28 cellular contexts compared by ENCODE assay signal in genomic region chr1:15063346-15063745, GRCh38.
"Had no signal": no experiment of that assay in that cellular context is flagged by ENCODE, and none has a peak within 500 bp of the region (broad histone marks: within the 10 kb centered on the region; RNA-seq: fewer than 3 reads in every experiment).

No MANE protein-coding gene starts in this region.

- FAIRE-seq: urothelium cell line had no signal

- H3K4me3 Mint-ChIP-seq: stimulated activated effector memory CD8-positive, alpha-beta T cell treated with anti-CD3 and anti-CD28 coated beads, Interleukin-12 subunit alpha, Interleukin-12 subunit beta, amount 100 ng/mL, for 72 hours; stimulated activated memory B cell treated with anti-CD40 and anti-IgM and Interleukin-4, amounts not matched to agents 10 μg/mL and 1 μg/mL and 100 μg/mL, for 72 hours; stimulated activated naive B cell treated with anti-CD40 and anti-IgM and Interleukin-4, amounts not matched to agents 10 μg/mL and 1 μg/mL and 100 μg/mL, for 72 hours; stimulated activated naive CD8-positive, alpha-beta T cell treated with anti-CD3 and anti-CD28 coated beads, Interleukin-15, amount 100 ng/mL, for 72 hours; stimulated activated naive CD8-positive, alpha-beta T cell treated with anti-CD3 and anti-CD28 coated beads, Interleukin-15, Interleukin-2, amounts not matched to agents 100 ng/mL and 50 ng/mL, for 24 hours; type B pancreatic cell had no signal

- H3K4me1 Mint-ChIP-seq: stimulated activated memory B cell treated with anti-CD40 and anti-IgM and Interleukin-4, amounts not matched to agents 10 μg/mL and 1 μg/mL and 100 μg/mL, for 72 hours; stimulated activated naive B cell treated with anti-CD40 and anti-IgM and Interleukin-4, amounts not matched to agents 10 μg/mL and 1 μg/mL and 100 μg/mL, for 72 hours had no signal

- H3K27ac Mint-ChIP-seq: stimulated activated effector memory CD8-positive, alpha-beta T cell treated with anti-CD3 and anti-CD28 coated beads, Interleukin-12 subunit alpha, Interleukin-12 subunit beta, amount 100 ng/mL, for 72 hours; stimulated activated memory B cell treated with anti-CD40 and anti-IgM and Interleukin-4, amounts not matched to agents 10 μg/mL and 1 μg/mL and 100 μg/mL, for 72 hours; stimulated activated naive B cell treated with anti-CD40 and anti-IgM and Interleukin-4, amounts not matched to agents 10 μg/mL and 1 μg/mL and 100 μg/mL, for 72 hours; stimulated activated naive CD8-positive, alpha-beta T cell treated with anti-CD3 and anti-CD28 coated beads, Interleukin-15, amount 100 ng/mL, for 72 hours; stimulated activated naive CD8-positive, alpha-beta T cell treated with anti-CD3 and anti-CD28 coated beads, Interleukin-15, Interleukin-2, amounts not matched to agents 100 ng/mL and 50 ng/mL, for 24 hours; type B pancreatic cell had no signal

- H3K36me3 ChIP-seq: transverse colon, uterus had no signal

- H3K27me3 Mint-ChIP-seq: stimulated activated naive B cell treated with anti-CD40 and anti-IgM and Interleukin-4, amounts not matched to agents 10 μg/mL and 1 μg/mL and 100 μg/mL, for 72 hours; stimulated activated naive CD8-positive, alpha-beta T cell treated with anti-CD3 and anti-CD28 coated beads, Interleukin-15, amount 100 ng/mL, for 72 hours; type B pancreatic cell had no signal

- DNase-seq: stimulated activated CD4-positive, alpha-beta T cell treated with anti-CD3 and anti-CD28 coated beads, Interleukin-2, amount 100 ng/mL, for 24 hours; stimulated activated CD4-positive, alpha-beta T cell treated with anti-CD3 and anti-CD28 coated beads, Interleukin-2, amount 100 ng/mL, for 48 hours; stimulated activated CD4-positive, alpha-beta T cell treated with anti-CD3 and anti-CD28 coated beads, Interleukin-4, amount 100 ng/mL, for 1 hour; stimulated activated CD4-positive, alpha-beta T cell treated with anti-CD3 and anti-CD28 coated beads, Interleukin-4, amount 100 ng/mL, for 24 hours; stimulated activated CD4-positive, alpha-beta T cell treated with anti-CD3 and anti-CD28 coated beads, Interleukin-4, amount 100 ng/mL, for 4 hours; stimulated activated CD8-positive, alpha-beta memory T cell treated with anti-CD3 and anti-CD28 coated beads, Interleukin-4, amount 100 ng/mL, for 48 hours; stimulated activated naive B cell treated with anti-CD40 and anti-IgM and Interleukin-4, amounts not matched to agents 10 μg/mL and 1 μg/mL and 100 μg/mL, for 72 hours; stimulated activated naive CD4-positive, alpha-beta T cell; stimulated activated naive CD4-positive, alpha-beta T cell treated with Interleukin-2 at 50 U/mL for 16 hours; stimulated activated naive CD8-positive, alpha-beta T cell treated with anti-CD3 and anti-CD28 coated beads, Interleukin-15, amount 100 ng/mL, for 72 hours; stimulated activated naive CD8-positive, alpha-beta T cell treated with anti-CD3 and anti-CD28 coated beads, Interleukin-15, Interleukin-2, amounts not matched to agents 100 U/mL and 50 U/mL, for 24 hours; stomach; testis; thyroid gland; tibial artery; transverse colon; trophoblast cell; upper lobe of left lung; upper lobe of right lung; uterus had no signal

- H3K4me1 ChIP-seq: stomach, thyroid gland, tibial nerve, transverse colon, upper lobe of left lung, upper lobe of right lung, uterus, vagina had no signal

- H3K36me3 Mint-ChIP-seq: stimulated activated effector memory CD8-positive, alpha-beta T cell treated with anti-CD3 and anti-CD28 coated beads, Interleukin-12 subunit alpha, Interleukin-12 subunit beta, amount 100 ng/mL, for 72 hours; stimulated activated memory B cell treated with anti-CD40 and anti-IgM and Interleukin-4, amounts not matched to agents 10 μg/mL and 1 μg/mL and 100 μg/mL, for 72 hours; stimulated activated naive B cell treated with anti-CD40 and anti-IgM and Interleukin-4, amounts not matched to agents 10 μg/mL and 1 μg/mL and 100 μg/mL, for 72 hours had no signal

- H3K9me3 Mint-ChIP-seq: stimulated activated naive CD8-positive, alpha-beta T cell treated with anti-CD3 and anti-CD28 coated beads, Interleukin-15, Interleukin-2, amounts not matched to agents 100 ng/mL and 50 ng/mL, for 24 hours; type B pancreatic cell had no signal

- H3K9me3 ChIP-seq: testis, thoracic aorta, thyroid gland, tibial artery, transverse colon, upper lobe of right lung, uterus had no signal

- H3K27me3 ChIP-seq: stomach, testis, thyroid gland, tibial artery, tibial nerve, transverse colon, upper lobe of left lung, upper lobe of right lung, uterus, vagina had no signal

- H3K27ac ChIP-seq: stomach, testis, thoracic aorta, thyroid gland, tibial artery, tibial nerve, transverse colon, upper lobe of left lung, upper lobe of right lung, uterus, vagina had no signal

- H3K4me3 ChIP-seq: stomach, testis, thoracic aorta, thyroid gland, tibial artery, tibial nerve, transverse colon, upper lobe of left lung, upper lobe of right lung, uterus, vagina had no signal
